18 cellular contexts compared by ENCODE assay signal in genomic region chr1:235095938-235096562, GRCh38. TPM values are rescaled to one million over a fixed set of nuclear protein-coding genes. Genes with fewer than 3 reads are reported as not detected.
A peak's percentile ranks its signal among the peaks of the same experiment; 100 is the strongest.
DNase-seq lines count a peak whose midpoint lies in the region; ATAC-seq, FAIRE-seq and TF ChIP-seq lines count a peak whose summit lies in the region.
"Had no signal": no experiment of that assay in that cellular context is flagged by ENCODE, and none has a peak within 500 bp of the region (broad histone marks: within the 10 kb centered on the region; RNA-seq: fewer than 3 reads in every experiment).

No MANE protein-coding gene starts in this region.

- TF ChIP-seq EP300 in HepG2 (IDR thresholded peaks at IDR 0.05; ENCODE audit: low read depth in 2 of 2, low read length in 2 of 2), result no peak
- TF ChIP-seq EP300 in HepG2 (CRISPR knock-in tag; IDR thresholded peaks at IDR 0.05; ENCODE audit: borderline replicate concordance), result no peak

- H3K4me2 ChIP-seq in HepG2 (ENCODE audit: low read depth, low read length), result peak overlapping the region; percentile 37; the same call in 1 of the 2 replicates

- no peaks in the 10 kb centered on the region for H3K79me2 ChIP-seq in HepG2 (ENCODE audit: insufficient read depth, low read length)

- no peak for DNase-seq in HepG2 (ENCODE audit: low spot score)
- DNase-seq in right lobe of liver, result no peak
- no peak for DNase-seq in Panc1 (ENCODE audit: low read depth, low spot score)
- no peak for DNase-seq in NCI-H1048 (lab: John Stamatoyannopoulos, UW)
- DNase-seq in globus pallidus (ENCODE audit: low spot score), result no peak
- DNase-seq in upper lobe of right lung, result no peak
- DNase-seq: ACHN; BE2C; C1 segment of cervical spinal cord; Caco-2; CD4-positive, alpha-beta T cell had no signal

- FAIRE-seq in HepG2 (lab: Jason Lieb, UNC) (no peak), endometrium (lab: Jason Lieb, UNC) (peak; percentile 21)
- FAIRE-seq: A204.1, D721Med, G401.6, GM12891, GM19239 had no signal

- no peak for TF ChIP-seq RAD21 in HepG2 (CRISPR knock-in tag; IDR thresholded peaks at IDR 0.05)

- no peak overlapping the region for H3K9ac ChIP-seq in HepG2 (ENCODE audit: insufficient read depth, low read depth, low read length)

- intact Hi-C loops in HepG2 (cut with micrococcal nuclease; ENCODE audit: unreplicated experiment) (loop anchor here (10.0 kb wide), 1 partner anchor 689 kb away; no protein-coding TSS in a partner anchor), right lobe of liver (cut with DNase I) (no loop called here), Panc1 (cut with micrococcal nuclease; ENCODE audit: unreplicated experiment) (no loop called here), upper lobe of right lung (cut with DNase I) (loop anchor here (5.0 kb wide), 1 partner anchor 609 kb away; no protein-coding TSS in a partner anchor)

- no peaks in the 10 kb centered on the region for H3K27me3 ChIP-seq in HepG2 (ENCODE audit: control insufficient read depth in 1 of 2, insufficient read depth in 2 of 2, low read length in 2 of 2)
- no peaks in the 10 kb centered on the region for H3K27me3 ChIP-seq in right lobe of liver
- H3K27me3 ChIP-seq in Panc1 (ENCODE audit: control insufficient read depth, insufficient read depth, low read length), result no peaks in the 10 kb centered on the region
- no peaks in the 10 kb centered on the region for H3K27me3 ChIP-seq in upper lobe of right lung
- H3K27me3 ChIP-seq: BE2C had no signal

- ATAC-seq in HepG2, result no peak
- ATAC-seq in right lobe of liver, result no peak
- ATAC-seq in Panc1, result no peak
- ATAC-seq in upper lobe of right lung, result no peak

- BruUV-seq in HepG2 (replicated peaks; lab: Mats Ljungman, UMichigan) (no TSS peak), Panc1 (replicated peaks; lab: Mats Ljungman, UMichigan) (no TSS peak)

- POLR2A ChIA-PET in HepG2 (lab: Yijun Ruan, JAX), result interaction anchor here (1.3 kb wide), 1 partner anchor 11 kb away, joined by 3 read pairs; no protein-coding TSS in a partner anchor
- POLR2A ChIA-PET in Panc1 (lab: Charles Lee), result no interaction called here

- peaks cover 67% of the 10 kb centered on the region for H3K4me1 ChIP-seq in HepG2 (ENCODE audit: insufficient read depth, low read length)
- peaks cover 0 to 7% (median 3%) of the 10 kb centered on the region in 4 donors for H3K4me1 ChIP-seq in right lobe of liver
- H3K4me1 ChIP-seq in Panc1 (ENCODE audit: control insufficient read depth, insufficient read depth, low read length), result peaks cover 19% of the 10 kb centered on the region
- H3K4me1 ChIP-seq in upper lobe of right lung, result peaks cover 6% of the 10 kb centered on the region
- H3K4me1 ChIP-seq: BE2C, Caco-2 had no signal

- H3K36me3 ChIP-seq in HepG2 (replicated peaks in 1 of 2; ENCODE audit: control insufficient read depth in 1 of 2, insufficient read depth in 2 of 2, low read length in 2 of 2) (no peaks in the 10 kb centered on the region), right lobe of liver (no peaks in the 10 kb centered on the region), Panc1 (ENCODE audit: control insufficient read depth, insufficient read depth, low read length) (no peaks in the 10 kb centered on the region), upper lobe of right lung (no peaks in the 10 kb centered on the region)
- H3K36me3 ChIP-seq: BE2C, HAP-1 had no signal

- in situ Hi-C loops in HepG2 (cut with HindIII; ENCODE audit: extremely low pct_ligation_motif_present, low pct_unique_long_range_greater_than_20kb), result no loop called here
- in situ Hi-C loops in Panc1 (cut with HindIII; ENCODE audit: low pct_unique_long_range_greater_than_20kb, low sequenced_read_pairs), result no loop called here

- TF ChIP-seq POLR2A in HepG2 (IDR thresholded peaks at IDR 0.05; ENCODE audit: insufficient read depth in 1 of 2, low read depth in 2 of 2, low read length in 2 of 2), result no peak
- TF ChIP-seq POLR2A in right lobe of liver (IDR thresholded peaks at IDR 0.05), result no peak

- H2AFZ ChIP-seq in HepG2 (ENCODE audit: low read length), result no peak overlapping the region

- no peaks in the 10 kb centered on the region for H3K9me3 ChIP-seq in HepG2 (ENCODE audit: low read length)
- H3K9me3 ChIP-seq in right lobe of liver, result no peaks in the 10 kb centered on the region
- H3K9me3 ChIP-seq in Panc1 (ENCODE audit: control insufficient read depth, insufficient read depth, low read depth, low read length), result no peaks in the 10 kb centered on the region
- H3K9me3 ChIP-seq in upper lobe of right lung, result no peaks in the 10 kb centered on the region
- H3K9me3 ChIP-seq: BE2C, Caco-2, HAP-1 had no signal

- CTCF ChIA-PET in HepG2 (lab: Yijun Ruan, JAX; ENCODE audit: low intra/inter-chr PET ratio, low total read pairs) (no interaction called here), Panc1 (lab: Charles Lee) (no interaction called here)

- no peaks in the 10 kb centered on the region for H4K20me1 ChIP-seq in HepG2 (ENCODE audit: insufficient read depth, low read length)

- H3K4me3 ChIP-seq in HepG2 (replicated peaks in 1 of 3; ENCODE audit: insufficient read depth in 1 of 3, low read depth in 2 of 3, low read length in 3 of 3), result no peak overlapping the region
- no peak overlapping the region for H3K4me3 ChIP-seq in right lobe of liver
- H3K4me3 ChIP-seq in Panc1 (ENCODE audit: low read depth in 2 of 2, low read length in 2 of 2), result no peak overlapping the region
- no peak overlapping the region for H3K4me3 ChIP-seq in upper lobe of right lung
- H3K4me3 ChIP-seq: HAP-1 had no signal

- TF ChIP-seq CTCF in HepG2 (CRISPR knock-in tag; IDR thresholded peaks at IDR 0.05) (no peak), right lobe of liver (IDR thresholded peaks at IDR 0.05) (no peak), Panc1 (IDR thresholded peaks at IDR 0.05) (no peak), upper lobe of right lung (IDR thresholded peaks at IDR 0.05) (no peak)

- H3K27ac ChIP-seq in HepG2 (ENCODE audit: extremely low read length, insufficient read depth, low read length), result no peak overlapping the region
- H3K27ac ChIP-seq in right lobe of liver, result no peak overlapping the region
- peak overlapping the region; percentile 55 for H3K27ac ChIP-seq in Panc1 (ENCODE audit: low read length)
- no peak overlapping the region for H3K27ac ChIP-seq in upper lobe of right lung

- 33% methylated on average over 6 of the region's 6 CpGs for WGBS in HepG2 (ENCODE audit: low lambda C conversion rate)
- 61% methylated on average over 5 of the region's 6 CpGs for WGBS in right lobe of liver (ENCODE audit: insufficient coverage, low coverage, low lambda C conversion rate, missing lambda C conversion rate)

TF ChIP-seq in HepG2, 621 proteins besides CTCF, POLR2A, EP300 and RAD21 (continues in another document):
- TF ChIP-seq GABPA (IDR thresholded peaks at IDR 0.05; ENCODE audit: low read depth, low read length) (no peak), GABPA (CRISPR knock-in tag; IDR thresholded peaks at IDR 0.05; ENCODE audit: low read depth) (no peak), SAP130 (CRISPR knock-in tag; IDR thresholded peaks at IDR 0.05; ENCODE audit: low read depth) (peak; percentile 17; the same call in 1 of the 2 replicates), SOX6 (IDR thresholded peaks at IDR 0.05) (no peak), SOX6 (CRISPR knock-in tag; IDR thresholded peaks at IDR 0.05) (peak; percentile 25; the same call in 1 of the 2 replicates), ZNF557 (CRISPR knock-in tag; IDR thresholded peaks at IDR 0.05) (no peak), SOX5 (CRISPR knock-in tag; IDR thresholded peaks at IDR 0.05; ENCODE audit: borderline replicate concordance) (peak; percentile 37; the same call in 1 of the 2 replicates), TEAD3 (CRISPR knock-in tag; optimal IDR thresholded peaks at IDR 0.05; ENCODE audit: borderline replicate concordance) (peak; percentile 50), GATAD2A (CRISPR knock-in tag; IDR thresholded peaks at IDR 0.05) (0 out of 2 replicates have a peak, but pooled peaks have one; percentile 23), ZFY (CRISPR knock-in tag; IDR thresholded peaks at IDR 0.05) (no peak)
- TF ChIP-seq, protein P1, sequence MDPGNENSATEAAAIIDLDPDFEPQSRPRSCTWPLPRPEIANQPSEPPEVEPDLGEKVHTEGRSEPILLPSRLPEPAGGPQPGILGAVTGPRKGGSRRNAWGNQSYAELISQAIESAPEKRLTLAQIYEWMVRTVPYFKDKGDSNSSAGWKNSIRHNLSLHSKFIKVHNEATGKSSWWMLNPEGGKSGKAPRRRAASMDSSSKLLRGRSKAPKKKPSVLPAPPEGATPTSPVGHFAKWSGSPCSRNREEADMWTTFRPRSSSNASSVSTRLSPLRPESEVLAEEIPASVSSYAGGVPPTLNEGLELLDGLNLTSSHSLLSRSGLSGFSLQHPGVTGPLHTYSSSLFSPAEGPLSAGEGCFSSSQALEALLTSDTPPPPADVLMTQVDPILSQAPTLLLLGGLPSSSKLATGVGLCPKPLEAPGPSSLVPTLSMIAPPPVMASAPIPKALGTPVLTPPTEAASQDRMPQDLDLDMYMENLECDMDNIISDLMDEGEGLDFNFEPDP (CRISPR knock-in tag; conservative IDR thresholded peaks at IDR 0.05), result no peak

RNA-seq across cellular contexts. Expression of gene TOMM20, which starts 32.6 kb away (rescaled TPM):
- total RNA-seq in HepG2 (2016; rRNA removed; fragmentation: Illumina TruSeq; extraction: Trizol) (138 and 153 TPM in 2 replicates), right lobe of liver (10 to 100 TPM; 33.0 to 59.2 (median 42.7) TPM), Panc1 (2021; ENCODE audit: unreplicated experiment) (101 TPM), upper lobe of right lung (87.4 TPM)
- 69.4 and 87.9 TPM in 2 replicates for total RNA-seq in HepG2 (2016; cell fraction: cytosol; rRNA removed; fragmentation: Illumina TruSeq; extraction: Trizol; ENCODE audit: low read depth)
- total RNA-seq in HepG2 (2016; cell fraction: insoluble cytoplasmic fraction; rRNA removed; fragmentation: Illumina TruSeq; extraction: Trizol), result 150 and 155 TPM in 2 replicates
- total RNA-seq in HepG2 (2016; cell fraction: membrane; rRNA removed; fragmentation: Illumina TruSeq; extraction: Trizol), result 161 and 181 TPM in 2 replicates
- 122 and 141 TPM in 2 replicates for total RNA-seq in HepG2 (2016; cell fraction: nucleus; rRNA removed; fragmentation: Illumina TruSeq; extraction: Trizol)
- 298 and 376 TPM in 2 replicates for polyA plus RNA-seq in HepG2 (2011; rRNA removed)
- polyA plus RNA-seq in HepG2 (2011; cell fraction: cytosol; rRNA removed), result 138 and 172 TPM in 2 replicates
- 48.3 and 58.7 TPM in 2 replicates for polyA plus RNA-seq in HepG2 (2011; cell fraction: nucleus; rRNA removed)
- polyA plus RNA-seq in HepG2 (2012), result 275 and 344 TPM in 2 replicates
- polyA plus RNA-seq in HepG2 (2016; cell fraction: cytosol; fragmentation: Illumina TruSeq; extraction: Trizol; ENCODE audit: low read depth), result 107 and 127 TPM in 2 replicates
- polyA plus RNA-seq in HepG2 (2016; cell fraction: insoluble cytoplasmic fraction; fragmentation: Illumina TruSeq; extraction: Trizol; ENCODE audit: low read depth), result 138 and 146 TPM in 2 replicates
- 182 and 204 TPM in 2 replicates for polyA plus RNA-seq in HepG2 (2016; cell fraction: membrane; fragmentation: Illumina TruSeq; extraction: Trizol; ENCODE audit: low read depth)
- 192 and 196 TPM in 2 replicates for polyA plus RNA-seq in HepG2 (2016; cell fraction: nucleus; fragmentation: Illumina TruSeq; extraction: Trizol; ENCODE audit: insufficient read depth, low read depth)
- polyA minus RNA-seq in HepG2 (2011; rRNA and poly(A)+ RNA removed; ENCODE audit: low replicate concordance), result 29.6 and 82.1 TPM in 2 replicates
- 136 and 144 TPM in 2 replicates for polyA minus RNA-seq in HepG2 (2011; cell fraction: cytosol; rRNA and poly(A)+ RNA removed)
- 77.8 and 97.8 TPM in 2 replicates for polyA minus RNA-seq in HepG2 (2011; cell fraction: nucleus; rRNA and poly(A)+ RNA removed)
- polyA plus RNA-seq in Panc1 (2012; ENCODE audit: insufficient read length), result 73.5 TPM

Comparison
In these comparisons a context has a peak if more than half of its experiments do, and no peak if none do; other contexts are left out.
1. intact Hi-C loops: an anchor here in HepG2 (10.0 kb wide) and upper lobe of right lung (5.0 kb wide); none called in right lobe of liver and Panc1.